ENCODE assay signal across 5 cellular contexts in genomic region chr1:35902671-35903070, GRCh38.
"Had no signal": no experiment of that assay in that cellular context is flagged by ENCODE, and none has a peak within 500 bp of the region (broad histone marks: within the 10 kb centered on the region; RNA-seq: fewer than 3 reads in every experiment).

No MANE protein-coding gene starts in this region.

- H3K4me1 Mint-ChIP-seq: GM23338, H9, IgD-negative memory B cell had no signal

- H3K27ac Mint-ChIP-seq: GM23338, IgD-negative memory B cell had no signal

- DNase-seq: H9, HCEC 1CT had no signal

- H3K4me3 Mint-ChIP-seq: GM23338, H9, IgD-negative memory B cell had no signal

- H3K9me3 Mint-ChIP-seq: GM23338, H9, IgD-negative memory B cell had no signal

- ATAC-seq: GM23338, HepG2 had no signal

- H3K27me3 Mint-ChIP-seq: IgD-negative memory B cell had no signal
